In the genomic region with DNA sequence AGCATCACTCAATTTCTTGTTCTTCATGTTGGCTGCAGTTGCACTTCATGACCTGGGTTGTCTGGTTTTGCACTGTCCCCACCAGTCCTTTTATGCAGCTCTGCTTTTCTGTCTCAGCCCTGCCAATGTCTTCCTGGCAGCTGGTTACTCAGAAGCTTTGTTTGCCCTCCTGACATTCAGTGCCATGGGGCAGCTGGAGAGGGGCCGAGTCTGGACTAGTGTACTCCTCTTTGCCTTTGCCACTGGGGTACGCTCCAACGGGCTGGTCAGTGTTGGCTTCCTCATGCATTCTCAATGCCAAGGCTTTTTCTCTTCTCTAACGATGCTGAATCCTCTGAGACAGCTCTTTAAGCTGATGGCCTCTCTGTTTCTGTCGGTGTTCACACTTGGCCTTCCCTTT, we compare ENCODE assay signal across 16 cellular contexts. TPM values are rescaled to one million over a fixed set of nuclear protein-coding genes. Genes with fewer than 3 reads are reported as not detected.
DNase-seq lines count a peak whose midpoint lies in the region; ATAC-seq and TF ChIP-seq lines count a peak whose summit lies in the region.
"Had no signal": no experiment of that assay in that cellular context is flagged by ENCODE, and none has a peak within 500 bp of the region (broad histone marks: within the 10 kb centered on the region; RNA-seq: fewer than 3 reads in every experiment).

No MANE protein-coding gene starts in this region.

- no peaks in the 10 kb centered on the region for H3K27me3 Mint-ChIP-seq in activated CD4-positive, alpha-beta T cell treated with anti-CD3 and anti-CD28 coated beads for 36 hours
- H3K27me3 Mint-ChIP-seq in CD8-positive, alpha-beta T cell (ENCODE audit: low read depth): no peaks in the 10 kb centered on the region
- no peaks in the 10 kb centered on the region for H3K27me3 Mint-ChIP-seq in activated naive CD8-positive, alpha-beta T cell treated with anti-CD3 and anti-CD28 coated beads, Interleukin-2, amount 10 ng/mL, durations not matched to agents 7 days and 5 days

- no peak overlapping the region for H3K14ac ChIP-seq in trophoblast cell (ENCODE audit: low read length)

- no peak for TF ChIP-seq CTCF in CD8-positive, alpha-beta T cell (IDR thresholded peaks at IDR 0.05)
- TF ChIP-seq CTCF in esophagus muscularis mucosa (IDR thresholded peaks at IDR 0.05): no peak

- no peak for TF ChIP-seq POLR2A in esophagus muscularis mucosa (IDR thresholded peaks at IDR 0.05; ENCODE audit: low read depth)

- intact Hi-C loops in activated CD4-positive, alpha-beta T cell treated with anti-CD3 and anti-CD28 coated beads for 36 hours (cut with DNase I, micrococcal nuclease): loop anchor here in 1 of 2 experiments (5.0 kb wide), 1 partner anchor 83 kb away; no protein-coding TSS in a partner anchor
- intact Hi-C loops in CD8-positive, alpha-beta T cell (cut with DNase I, micrococcal nuclease): no loop called here
- intact Hi-C loops in esophagus muscularis mucosa (cut with DNase I): loop anchor here (5.0 kb wide), 1 partner anchor 292 kb away; no protein-coding TSS in a partner anchor

- H3K4me2 ChIP-seq in trophoblast cell (ENCODE audit: low read length): no peak overlapping the region
- H3K4me2 ChIP-seq: BLaER1, KMS-11 had no signal

- no peak overlapping the region for H4K8ac ChIP-seq in trophoblast cell (ENCODE audit: low read depth, low read length)

- DNase-seq in activated CD4-positive, alpha-beta T cell treated with anti-CD3 and anti-CD28 coated beads for 36 hours: no peak
- DNase-seq in activated CD4-positive, alpha-beta T cell treated with anti-CD3 and anti-CD28 coated beads, Interleukin-2, amount 50 U/mL, for 4 hours: no peak
- DNase-seq in CD8-positive, alpha-beta T cell: no peak
- DNase-seq in activated naive CD8-positive, alpha-beta T cell treated with anti-CD3 and anti-CD28 coated beads, Interleukin-2, amount 10 ng/mL, durations not matched to agents 7 days and 5 days: no peak
- no peak for DNase-seq in trophoblast cell
- DNase-seq in esophagus muscularis mucosa (ENCODE audit: extremely low spot score): no peak
- DNase-seq in NCI-H1092 (lab: John Stamatoyannopoulos, UW): no peak
- DNase-seq: 8988T, NCI-H1436 treated with DMSO at 0.1 percent for 48 hours, NCI-H2081, NCI-H510A treated with DMSO at 0.1 percent for 48 hours, SHP77 treated with DMSO at 0.1 percent for 48 hours had no signal

- no peak overlapping the region for H3K4me3 Mint-ChIP-seq in activated CD4-positive, alpha-beta T cell treated with anti-CD3 and anti-CD28 coated beads for 36 hours
- H3K4me3 Mint-ChIP-seq in CD8-positive, alpha-beta T cell: no peak overlapping the region
- no peak overlapping the region for H3K4me3 Mint-ChIP-seq in activated naive CD8-positive, alpha-beta T cell treated with anti-CD3 and anti-CD28 coated beads, Interleukin-2, amount 10 ng/mL, durations not matched to agents 7 days and 5 days

- no peaks in the 10 kb centered on the region for H3K9me3 Mint-ChIP-seq in activated CD4-positive, alpha-beta T cell treated with anti-CD3 and anti-CD28 coated beads for 36 hours (ENCODE audit: low read depth)
- H3K9me3 Mint-ChIP-seq in CD8-positive, alpha-beta T cell: no peaks in the 10 kb centered on the region
- no peaks in the 10 kb centered on the region for H3K9me3 Mint-ChIP-seq in activated naive CD8-positive, alpha-beta T cell treated with anti-CD3 and anti-CD28 coated beads, Interleukin-2, amount 10 ng/mL, durations not matched to agents 7 days and 5 days

- WGBS in trophoblast cell (ENCODE audit: extremely low coverage, insufficient coverage, insufficient read length): no CpG with 5 or more reads among the region's 5 CpGs
- WGBS in esophagus muscularis mucosa: 88% methylated on average over 5 of the region's 5 CpGs

- peaks cover 20% of the 10 kb centered on the region for H3K4me1 ChIP-seq in CD8-positive, alpha-beta T cell (ENCODE audit: insufficient read depth, low read length)
- peaks cover under 1 to 9% of the 10 kb centered on the region in 2 experiments for H3K4me1 ChIP-seq in trophoblast cell (ENCODE audit: control insufficient read depth in 1 of 2, insufficient read depth in 2 of 2, low read length in 2 of 2)
- H3K4me1 ChIP-seq in esophagus muscularis mucosa: peaks cover 16 to 33% (median 20%) of the 10 kb centered on the region in 4 donors

- H3K4me1 Mint-ChIP-seq in activated CD4-positive, alpha-beta T cell treated with anti-CD3 and anti-CD28 coated beads for 36 hours: peaks cover 41% of the 10 kb centered on the region
- peaks cover 38% of the 10 kb centered on the region for H3K4me1 Mint-ChIP-seq in CD8-positive, alpha-beta T cell (ENCODE audit: low read depth)
- H3K4me1 Mint-ChIP-seq in activated naive CD8-positive, alpha-beta T cell treated with anti-CD3 and anti-CD28 coated beads, Interleukin-2, amount 10 ng/mL, durations not matched to agents 7 days and 5 days: peaks cover 42% of the 10 kb centered on the region

- H2BK12ac ChIP-seq in trophoblast cell (ENCODE audit: low read length): no peak overlapping the region

- no peak overlapping the region for H2AFZ ChIP-seq in trophoblast cell (ENCODE audit: insufficient read depth, low read length, poor library complexity)

- no peak overlapping the region for H3K18ac ChIP-seq in trophoblast cell (ENCODE audit: low read length)

- H3K27me3 ChIP-seq in CD8-positive, alpha-beta T cell (ENCODE audit: insufficient read depth, low read length): no peaks in the 10 kb centered on the region
- no peaks in the 10 kb centered on the region for H3K27me3 ChIP-seq in trophoblast cell (ENCODE audit: insufficient read depth, low read length)
- H3K27me3 ChIP-seq in esophagus muscularis mucosa: no peaks in the 10 kb centered on the region
- H3K27me3 ChIP-seq: BLaER1 had no signal

- POLR2A ChIA-PET in activated CD4-positive, alpha-beta T cell treated with anti-CD3 and anti-CD28 coated beads for 36 hours (lab: Charles Lee): no interaction called here
- POLR2A ChIA-PET in CD8-positive, alpha-beta T cell (lab: Charles Lee): no interaction called here
- POLR2A ChIA-PET in activated naive CD8-positive, alpha-beta T cell treated with anti-CD3 and anti-CD28 coated beads, Interleukin-2, amount 10 ng/mL, durations not matched to agents 7 days and 5 days (lab: Charles Lee): no interaction called here

- no peak for ATAC-seq in activated CD4-positive, alpha-beta T cell treated with anti-CD3 and anti-CD28 coated beads for 36 hours
- ATAC-seq in CD8-positive, alpha-beta T cell: no peak
- no peak for ATAC-seq in activated naive CD8-positive, alpha-beta T cell treated with anti-CD3 and anti-CD28 coated beads, Interleukin-2, amount 10 ng/mL, durations not matched to agents 7 days and 5 days (ENCODE audit: low read depth)
- no peak for ATAC-seq in GM18520 (IDR thresholded peaks at IDR 0.05; ENCODE audit: unreplicated experiment)
- ATAC-seq: SK-N-SH treated with all-trans-retinoic acid at 6 μM for 48 hours had no signal

- no peak overlapping the region for H3K9ac ChIP-seq in trophoblast cell (ENCODE audit: low read length)
- H3K9ac ChIP-seq: BLaER1, KMS-11 had no signal

- H3K4ac ChIP-seq in trophoblast cell (ENCODE audit: low read depth, low read length): no peak overlapping the region

- H4K12ac ChIP-seq in trophoblast cell (ENCODE audit: low read depth, low read length): no peak overlapping the region

- CTCF ChIA-PET in activated CD4-positive, alpha-beta T cell treated with anti-CD3 and anti-CD28 coated beads for 36 hours (lab: Charles Lee): interaction anchor here (0.6 to 1.1 kb wide), 2 partner anchors 93 to 101 kb away, joined by 3 read pairs; no protein-coding TSS in a partner anchor
- CTCF ChIA-PET in CD8-positive, alpha-beta T cell (lab: Charles Lee): interaction anchor here (0.7 to 4.5 kb wide), 2 partner anchors 16 to 192 kb away, joined by 3 to 33 read pairs; no protein-coding TSS in a partner anchor

- H3K79me2 ChIP-seq in trophoblast cell (ENCODE audit: control insufficient read depth, insufficient read depth, low read length, poor library complexity): no peaks in the 10 kb centered on the region

- H3K9me3 ChIP-seq in CD8-positive, alpha-beta T cell (ENCODE audit: low read length): no peaks in the 10 kb centered on the region
- H3K9me3 ChIP-seq in trophoblast cell (ENCODE audit: insufficient read depth, low read depth, low read length) (no peaks in the 10 kb centered on the region), esophagus muscularis mucosa (no peaks in the 10 kb centered on the region)
- H3K9me3 ChIP-seq: BLaER1 had no signal

- H3K27ac Mint-ChIP-seq in activated CD4-positive, alpha-beta T cell treated with anti-CD3 and anti-CD28 coated beads for 36 hours: peak overlapping the region; percentile 19
- H3K27ac Mint-ChIP-seq in CD8-positive, alpha-beta T cell: peak overlapping the region; percentile 41
- peak overlapping the region; percentile 55 for H3K27ac Mint-ChIP-seq in activated naive CD8-positive, alpha-beta T cell treated with anti-CD3 and anti-CD28 coated beads, Interleukin-2, amount 10 ng/mL, durations not matched to agents 7 days and 5 days

- no peak overlapping the region for H2AK5ac ChIP-seq in trophoblast cell (ENCODE audit: low read length)

- no peak overlapping the region for H2BK5ac ChIP-seq in trophoblast cell (ENCODE audit: low read depth, low read length, poor library complexity)

- peak overlapping the region; percentile 23 for H3K23ac ChIP-seq in trophoblast cell (ENCODE audit: low read length)

- H2BK120ac ChIP-seq in trophoblast cell (ENCODE audit: insufficient read depth, low read length, poor library complexity): no peak overlapping the region

- H3K4me3 ChIP-seq in CD8-positive, alpha-beta T cell (ENCODE audit: low read depth, low read length): no peak overlapping the region
- H3K4me3 ChIP-seq in trophoblast cell (ENCODE audit: low read depth, low read length) (peak overlapping the region; percentile 7), esophagus muscularis mucosa (no peak overlapping the region)
- H3K4me3 ChIP-seq: BLaER1 had no signal

- H3K36me3 Mint-ChIP-seq in activated CD4-positive, alpha-beta T cell treated with anti-CD3 and anti-CD28 coated beads for 36 hours (ENCODE audit: low read depth): peaks cover 39% of the 10 kb centered on the region
- H3K36me3 Mint-ChIP-seq in CD8-positive, alpha-beta T cell: peaks cover 54% of the 10 kb centered on the region
- peaks cover 44% of the 10 kb centered on the region for H3K36me3 Mint-ChIP-seq in activated naive CD8-positive, alpha-beta T cell treated with anti-CD3 and anti-CD28 coated beads, Interleukin-2, amount 10 ng/mL, durations not matched to agents 7 days and 5 days

- H3K79me1 ChIP-seq in trophoblast cell (ENCODE audit: low read length): peaks cover 3% of the 10 kb centered on the region

- H4K91ac ChIP-seq in trophoblast cell (ENCODE audit: low read depth, low read length): no peak overlapping the region

- H3K36me3 ChIP-seq in CD8-positive, alpha-beta T cell (ENCODE audit: insufficient read depth, low read length): no peaks in the 10 kb centered on the region
- H3K36me3 ChIP-seq in trophoblast cell (ENCODE audit: control insufficient read depth in 1 of 2, insufficient read depth in 2 of 2, low read length in 2 of 2) (peaks cover 9 to 12% of the 10 kb centered on the region in 2 experiments), esophagus muscularis mucosa (peaks cover 12 to 54% (median 27%) of the 10 kb centered on the region in 4 donors)

- no peak for TF ChIP-seq EP300 in esophagus muscularis mucosa (IDR thresholded peaks at IDR 0.05)

- H3K27ac ChIP-seq in CD8-positive, alpha-beta T cell (ENCODE audit: low read depth, low read length): no peak overlapping the region
- H3K27ac ChIP-seq in trophoblast cell (ENCODE audit: low read depth, low read length): no peak overlapping the region
- no peak overlapping the region for H3K27ac ChIP-seq in esophagus muscularis mucosa (replicated peaks in 1 of 4)
- H3K27ac ChIP-seq: BLaER1, KMS-11 had no signal

RNA-seq across cellular contexts. Expression of gene PIGV, which starts 6.6 kb away (rescaled TPM):
- 10 to 100 TPM; 12.0 to 17.2 TPM for total RNA-seq in activated CD4-positive, alpha-beta T cell treated with anti-CD3 and anti-CD28 coated beads for 36 hours
- 10 to 100 TPM in 1 of 2 experiments, 1 to 10 TPM in 1; 9.5 to 12.7 TPM for total RNA-seq in CD8-positive, alpha-beta T cell
- total RNA-seq in activated naive CD8-positive, alpha-beta T cell treated with anti-CD3 and anti-CD28 coated beads, Interleukin-2, amount 10 ng/mL, durations not matched to agents 7 days and 5 days: 10 to 100 TPM; 21.5 TPM
- 6.1 and 6.5 TPM in 2 replicates for polyA plus RNA-seq in trophoblast cell (2013)
- total RNA-seq in esophagus muscularis mucosa: 10 to 100 TPM; 11.8 to 15.2 (median 13.7) TPM

RNA-seq across cellular contexts. Expression of gene ZDHHC18, which starts 32.1 kb away (rescaled TPM):
- total RNA-seq in activated CD4-positive, alpha-beta T cell treated with anti-CD3 and anti-CD28 coated beads for 36 hours: 10 to 100 TPM; 51.6 to 66.0 TPM
- 10 to 100 TPM; 55.2 to 55.4 TPM for total RNA-seq in CD8-positive, alpha-beta T cell
- total RNA-seq in activated naive CD8-positive, alpha-beta T cell treated with anti-CD3 and anti-CD28 coated beads, Interleukin-2, amount 10 ng/mL, durations not matched to agents 7 days and 5 days: 10 to 100 TPM; 52.9 TPM
- polyA plus RNA-seq in trophoblast cell (2013): 33.2 and 34.4 TPM in 2 replicates
- 10 to 100 TPM in 3 of 4 donors, 1 to 10 TPM in 1; 9.6 to 31.7 (median 20.8) TPM for total RNA-seq in esophagus muscularis mucosa
